In the genomic region with DNA sequence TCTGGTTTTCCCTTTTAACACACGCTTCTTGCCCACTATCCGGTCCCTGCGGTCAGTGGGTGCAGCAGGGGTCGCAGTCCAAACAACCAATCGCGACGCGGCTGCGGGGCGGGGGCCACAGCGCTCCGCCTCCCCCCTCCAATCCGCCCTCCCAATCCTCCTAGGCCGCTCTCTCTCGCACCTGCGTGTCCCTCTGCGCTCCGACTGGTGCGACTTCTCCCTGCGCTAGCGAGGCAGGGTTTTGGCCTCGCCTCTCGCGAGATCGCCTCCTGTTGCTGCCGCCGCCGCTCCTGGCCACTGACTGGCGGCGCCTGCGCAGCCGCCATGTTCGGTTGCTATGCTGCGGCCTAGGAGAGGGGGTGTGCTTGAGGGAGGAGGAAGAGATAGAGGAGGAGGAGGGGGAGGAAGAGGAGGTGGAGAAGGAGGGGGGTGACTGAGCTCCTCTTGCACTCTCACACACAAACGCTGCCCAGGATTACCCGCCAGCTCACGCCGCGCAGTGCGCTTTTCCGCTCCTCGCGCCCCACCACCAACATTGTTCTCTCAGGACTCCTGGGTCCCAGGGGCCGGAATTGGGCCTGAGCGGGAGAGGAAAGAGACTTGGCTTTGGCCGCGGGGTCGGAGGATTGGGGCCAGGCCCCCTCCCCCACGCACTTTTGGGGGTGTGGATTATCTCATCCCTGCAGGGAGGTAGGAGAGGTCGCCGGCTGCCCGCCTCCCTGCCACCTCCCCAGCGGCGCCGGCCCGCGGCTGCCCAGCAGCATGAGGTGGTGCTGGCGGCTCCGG, we compare ENCODE assay signal across 1 cellular context.
TF ChIP-seq lines count a peak whose summit lies in the region.

A gene with protein sequence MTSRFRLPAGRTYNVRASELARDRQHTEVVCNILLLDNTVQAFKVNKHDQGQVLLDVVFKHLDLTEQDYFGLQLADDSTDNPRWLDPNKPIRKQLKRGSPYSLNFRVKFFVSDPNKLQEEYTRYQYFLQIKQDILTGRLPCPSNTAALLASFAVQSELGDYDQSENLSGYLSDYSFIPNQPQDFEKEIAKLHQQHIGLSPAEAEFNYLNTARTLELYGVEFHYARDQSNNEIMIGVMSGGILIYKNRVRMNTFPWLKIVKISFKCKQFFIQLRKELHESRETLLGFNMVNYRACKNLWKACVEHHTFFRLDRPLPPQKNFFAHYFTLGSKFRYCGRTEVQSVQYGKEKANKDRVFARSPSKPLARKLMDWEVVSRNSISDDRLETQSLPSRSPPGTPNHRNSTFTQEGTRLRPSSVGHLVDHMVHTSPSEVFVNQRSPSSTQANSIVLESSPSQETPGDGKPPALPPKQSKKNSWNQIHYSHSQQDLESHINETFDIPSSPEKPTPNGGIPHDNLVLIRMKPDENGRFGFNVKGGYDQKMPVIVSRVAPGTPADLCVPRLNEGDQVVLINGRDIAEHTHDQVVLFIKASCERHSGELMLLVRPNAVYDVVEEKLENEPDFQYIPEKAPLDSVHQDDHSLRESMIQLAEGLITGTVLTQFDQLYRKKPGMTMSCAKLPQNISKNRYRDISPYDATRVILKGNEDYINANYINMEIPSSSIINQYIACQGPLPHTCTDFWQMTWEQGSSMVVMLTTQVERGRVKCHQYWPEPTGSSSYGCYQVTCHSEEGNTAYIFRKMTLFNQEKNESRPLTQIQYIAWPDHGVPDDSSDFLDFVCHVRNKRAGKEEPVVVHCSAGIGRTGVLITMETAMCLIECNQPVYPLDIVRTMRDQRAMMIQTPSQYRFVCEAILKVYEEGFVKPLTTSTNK (plus strand): TSS at position 472 of the 786 bp plus-strand sequence. CDS start 49,932 bp downstream, outside the sequence.

TF ChIP-seq in HepG2, 621 proteins besides CTCF, POLR2A, EP300 and RAD21 (continued from another document and continues in another):
- TF ChIP-seq, protein P1, sequence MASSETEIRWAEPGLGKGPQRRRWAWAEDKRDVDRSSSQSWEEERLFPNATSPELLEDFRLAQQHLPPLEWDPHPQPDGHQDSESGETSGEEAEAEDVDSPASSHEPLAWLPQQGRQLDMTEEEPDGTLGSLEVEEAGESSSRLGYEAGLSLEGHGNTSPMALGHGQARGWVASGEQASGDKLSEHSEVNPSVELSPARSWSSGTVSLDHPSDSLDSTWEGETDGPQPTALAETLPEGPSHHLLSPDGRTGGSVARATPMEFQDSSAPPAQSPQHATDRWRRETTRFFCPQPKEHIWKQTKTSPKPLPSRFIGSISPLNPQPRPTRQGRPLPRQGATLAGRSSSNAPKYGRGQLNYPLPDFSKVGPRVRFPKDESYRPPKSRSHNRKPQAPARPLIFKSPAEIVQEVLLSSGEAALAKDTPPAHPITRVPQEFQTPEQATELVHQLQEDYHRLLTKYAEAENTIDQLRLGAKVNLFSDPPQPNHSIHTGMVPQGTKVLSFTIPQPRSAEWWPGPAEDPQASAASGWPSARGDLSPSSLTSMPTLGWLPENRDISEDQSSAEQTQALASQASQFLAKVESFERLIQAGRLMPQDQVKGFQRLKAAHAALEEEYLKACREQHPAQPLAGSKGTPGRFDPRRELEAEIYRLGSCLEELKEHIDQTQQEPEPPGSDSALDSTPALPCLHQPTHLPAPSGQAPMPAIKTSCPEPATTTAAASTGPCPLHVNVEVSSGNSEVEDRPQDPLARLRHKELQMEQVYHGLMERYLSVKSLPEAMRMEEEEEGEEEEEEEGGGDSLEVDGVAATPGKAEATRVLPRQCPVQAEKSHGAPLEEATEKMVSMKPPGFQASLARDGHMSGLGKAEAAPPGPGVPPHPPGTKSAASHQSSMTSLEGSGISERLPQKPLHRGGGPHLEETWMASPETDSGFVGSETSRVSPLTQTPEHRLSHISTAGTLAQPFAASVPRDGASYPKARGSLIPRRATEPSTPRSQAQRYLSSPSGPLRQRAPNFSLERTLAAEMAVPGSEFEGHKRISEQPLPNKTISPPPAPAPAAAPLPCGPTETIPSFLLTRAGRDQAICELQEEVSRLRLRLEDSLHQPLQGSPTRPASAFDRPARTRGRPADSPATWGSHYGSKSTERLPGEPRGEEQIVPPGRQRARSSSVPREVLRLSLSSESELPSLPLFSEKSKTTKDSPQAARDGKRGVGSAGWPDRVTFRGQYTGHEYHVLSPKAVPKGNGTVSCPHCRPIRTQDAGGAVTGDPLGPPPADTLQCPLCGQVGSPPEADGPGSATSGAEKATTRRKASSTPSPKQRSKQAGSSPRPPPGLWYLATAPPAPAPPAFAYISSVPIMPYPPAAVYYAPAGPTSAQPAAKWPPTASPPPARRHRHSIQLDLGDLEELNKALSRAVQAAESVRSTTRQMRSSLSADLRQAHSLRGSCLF (CRISPR knock-in tag; IDR thresholded peaks at IDR 0.05; ENCODE audit: borderline replicate concordance) = no peak
- TF ChIP-seq, protein P2, sequence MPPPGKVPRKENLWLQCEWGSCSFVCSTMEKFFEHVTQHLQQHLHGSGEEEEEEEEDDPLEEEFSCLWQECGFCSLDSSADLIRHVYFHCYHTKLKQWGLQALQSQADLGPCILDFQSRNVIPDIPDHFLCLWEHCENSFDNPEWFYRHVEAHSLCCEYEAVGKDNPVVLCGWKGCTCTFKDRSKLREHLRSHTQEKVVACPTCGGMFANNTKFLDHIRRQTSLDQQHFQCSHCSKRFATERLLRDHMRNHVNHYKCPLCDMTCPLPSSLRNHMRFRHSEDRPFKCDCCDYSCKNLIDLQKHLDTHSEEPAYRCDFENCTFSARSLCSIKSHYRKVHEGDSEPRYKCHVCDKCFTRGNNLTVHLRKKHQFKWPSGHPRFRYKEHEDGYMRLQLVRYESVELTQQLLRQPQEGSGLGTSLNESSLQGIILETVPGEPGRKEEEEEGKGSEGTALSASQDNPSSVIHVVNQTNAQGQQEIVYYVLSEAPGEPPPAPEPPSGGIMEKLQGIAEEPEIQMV (CRISPR knock-in tag; IDR thresholded peaks at IDR 0.05; ENCODE audit: low read depth) = peak; percentile 36; the same call in 1 of the 2 replicates
- peak; percentile 88 for TF ChIP-seq ZNF670 (CRISPR knock-in tag; IDR thresholded peaks at IDR 0.05; ENCODE audit: borderline replicate concordance)
- TF ChIP-seq, protein P3, sequence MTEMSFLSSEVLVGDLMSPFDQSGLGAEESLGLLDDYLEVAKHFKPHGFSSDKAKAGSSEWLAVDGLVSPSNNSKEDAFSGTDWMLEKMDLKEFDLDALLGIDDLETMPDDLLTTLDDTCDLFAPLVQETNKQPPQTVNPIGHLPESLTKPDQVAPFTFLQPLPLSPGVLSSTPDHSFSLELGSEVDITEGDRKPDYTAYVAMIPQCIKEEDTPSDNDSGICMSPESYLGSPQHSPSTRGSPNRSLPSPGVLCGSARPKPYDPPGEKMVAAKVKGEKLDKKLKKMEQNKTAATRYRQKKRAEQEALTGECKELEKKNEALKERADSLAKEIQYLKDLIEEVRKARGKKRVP (CRISPR knock-in tag; IDR thresholded peaks at IDR 0.05) = peak in 1 of 2 experiments; percentile 74; a peak in 1 of 4 replicates
- TF ChIP-seq, protein P4, sequence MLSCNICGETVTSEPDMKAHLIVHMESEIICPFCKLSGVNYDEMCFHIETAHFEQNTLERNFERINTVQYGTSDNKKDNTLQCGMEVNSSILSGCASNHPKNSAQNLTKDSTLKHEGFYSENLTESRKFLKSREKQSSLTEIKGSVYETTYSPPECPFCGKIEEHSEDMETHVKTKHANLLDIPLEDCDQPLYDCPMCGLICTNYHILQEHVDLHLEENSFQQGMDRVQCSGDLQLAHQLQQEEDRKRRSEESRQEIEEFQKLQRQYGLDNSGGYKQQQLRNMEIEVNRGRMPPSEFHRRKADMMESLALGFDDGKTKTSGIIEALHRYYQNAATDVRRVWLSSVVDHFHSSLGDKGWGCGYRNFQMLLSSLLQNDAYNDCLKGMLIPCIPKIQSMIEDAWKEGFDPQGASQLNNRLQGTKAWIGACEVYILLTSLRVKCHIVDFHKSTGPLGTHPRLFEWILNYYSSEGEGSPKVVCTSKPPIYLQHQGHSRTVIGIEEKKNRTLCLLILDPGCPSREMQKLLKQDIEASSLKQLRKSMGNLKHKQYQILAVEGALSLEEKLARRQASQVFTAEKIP (CRISPR knock-in tag; IDR thresholded peaks at IDR 0.05; ENCODE audit: borderline replicate concordance) = no peak
- TF ChIP-seq WIZ (CRISPR knock-in tag; IDR thresholded peaks at IDR 0.05) = no peak
- TF ChIP-seq CCAR2 (optimal IDR thresholded peaks at IDR 0.05; ENCODE audit: low read depth, low read length) = peak; percentile 86
- TF ChIP-seq ZNF331 (CRISPR knock-in tag; IDR thresholded peaks at IDR 0.05) = peak; percentile 96
- peak; percentile 95 for TF ChIP-seq HDAC1 (CRISPR knock-in tag; IDR thresholded peaks at IDR 0.05)
- TF ChIP-seq, protein P5, sequence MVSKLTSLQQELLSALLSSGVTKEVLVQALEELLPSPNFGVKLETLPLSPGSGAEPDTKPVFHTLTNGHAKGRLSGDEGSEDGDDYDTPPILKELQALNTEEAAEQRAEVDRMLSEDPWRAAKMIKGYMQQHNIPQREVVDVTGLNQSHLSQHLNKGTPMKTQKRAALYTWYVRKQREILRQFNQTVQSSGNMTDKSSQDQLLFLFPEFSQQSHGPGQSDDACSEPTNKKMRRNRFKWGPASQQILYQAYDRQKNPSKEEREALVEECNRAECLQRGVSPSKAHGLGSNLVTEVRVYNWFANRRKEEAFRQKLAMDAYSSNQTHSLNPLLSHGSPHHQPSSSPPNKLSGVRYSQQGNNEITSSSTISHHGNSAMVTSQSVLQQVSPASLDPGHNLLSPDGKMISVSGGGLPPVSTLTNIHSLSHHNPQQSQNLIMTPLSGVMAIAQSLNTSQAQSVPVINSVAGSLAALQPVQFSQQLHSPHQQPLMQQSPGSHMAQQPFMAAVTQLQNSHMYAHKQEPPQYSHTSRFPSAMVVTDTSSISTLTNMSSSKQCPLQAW (CRISPR knock-in tag; IDR thresholded peaks at IDR 0.05) = peak; percentile 98
- TF ChIP-seq, protein P6, sequence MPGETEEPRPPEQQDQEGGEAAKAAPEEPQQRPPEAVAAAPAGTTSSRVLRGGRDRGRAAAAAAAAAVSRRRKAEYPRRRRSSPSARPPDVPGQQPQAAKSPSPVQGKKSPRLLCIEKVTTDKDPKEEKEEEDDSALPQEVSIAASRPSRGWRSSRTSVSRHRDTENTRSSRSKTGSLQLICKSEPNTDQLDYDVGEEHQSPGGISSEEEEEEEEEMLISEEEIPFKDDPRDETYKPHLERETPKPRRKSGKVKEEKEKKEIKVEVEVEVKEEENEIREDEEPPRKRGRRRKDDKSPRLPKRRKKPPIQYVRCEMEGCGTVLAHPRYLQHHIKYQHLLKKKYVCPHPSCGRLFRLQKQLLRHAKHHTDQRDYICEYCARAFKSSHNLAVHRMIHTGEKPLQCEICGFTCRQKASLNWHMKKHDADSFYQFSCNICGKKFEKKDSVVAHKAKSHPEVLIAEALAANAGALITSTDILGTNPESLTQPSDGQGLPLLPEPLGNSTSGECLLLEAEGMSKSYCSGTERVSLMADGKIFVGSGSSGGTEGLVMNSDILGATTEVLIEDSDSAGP (CRISPR knock-in tag; IDR thresholded peaks at IDR 0.05; ENCODE audit: borderline replicate concordance) = peak; percentile 96
- TF ChIP-seq ZNF260 (CRISPR knock-in tag; IDR thresholded peaks at IDR 0.05; ENCODE audit: borderline replicate concordance, low read depth) = no peak
- no peak for TF ChIP-seq RBM22 (optimal IDR thresholded peaks at IDR 0.05; ENCODE audit: low read length)
- no peak for TF ChIP-seq TCF12 (IDR thresholded peaks at IDR 0.05)
- TF ChIP-seq TCF12 (CRISPR knock-in tag; IDR thresholded peaks at IDR 0.05) = peak; percentile 25; the same call in 1 of the 2 replicates
- TF ChIP-seq, protein P7, sequence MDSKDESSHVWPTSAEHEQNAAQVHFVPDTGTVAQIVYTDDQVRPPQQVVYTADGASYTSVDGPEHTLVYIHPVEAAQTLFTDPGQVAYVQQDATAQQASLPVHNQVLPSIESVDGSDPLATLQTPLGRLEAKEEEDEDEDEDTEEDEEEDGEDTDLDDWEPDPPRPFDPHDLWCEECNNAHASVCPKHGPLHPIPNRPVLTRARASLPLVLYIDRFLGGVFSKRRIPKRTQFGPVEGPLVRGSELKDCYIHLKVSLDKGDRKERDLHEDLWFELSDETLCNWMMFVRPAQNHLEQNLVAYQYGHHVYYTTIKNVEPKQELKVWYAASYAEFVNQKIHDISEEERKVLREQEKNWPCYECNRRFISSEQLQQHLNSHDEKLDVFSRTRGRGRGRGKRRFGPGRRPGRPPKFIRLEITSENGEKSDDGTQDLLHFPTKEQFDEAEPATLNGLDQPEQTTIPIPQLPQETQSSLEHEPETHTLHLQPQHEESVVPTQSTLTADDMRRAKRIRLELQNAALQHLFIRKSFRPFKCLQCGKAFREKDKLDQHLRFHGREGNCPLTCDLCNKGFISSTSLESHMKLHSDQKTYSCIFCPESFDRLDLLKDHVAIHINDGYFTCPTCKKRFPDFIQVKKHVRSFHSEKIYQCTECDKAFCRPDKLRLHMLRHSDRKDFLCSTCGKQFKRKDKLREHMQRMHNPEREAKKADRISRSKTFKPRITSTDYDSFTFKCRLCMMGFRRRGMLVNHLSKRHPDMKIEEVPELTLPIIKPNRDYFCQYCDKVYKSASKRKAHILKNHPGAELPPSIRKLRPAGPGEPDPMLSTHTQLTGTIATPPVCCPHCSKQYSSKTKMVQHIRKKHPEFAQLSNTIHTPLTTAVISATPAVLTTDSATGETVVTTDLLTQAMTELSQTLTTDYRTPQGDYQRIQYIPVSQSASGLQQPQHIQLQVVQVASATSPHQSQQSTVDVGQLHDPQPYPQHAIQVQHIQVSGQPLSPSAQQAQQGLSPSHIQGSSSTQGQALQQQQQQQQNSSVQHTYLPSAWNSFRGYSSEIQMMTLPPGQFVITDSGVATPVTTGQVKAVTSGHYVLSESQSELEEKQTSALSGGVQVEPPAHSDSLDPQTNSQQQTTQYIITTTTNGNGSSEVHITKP (CRISPR knock-in tag; IDR thresholded peaks at IDR 0.05; ENCODE audit: low read depth) = peak; percentile 88
- no peak; the same call in 1 of the 2 replicates for TF ChIP-seq SIX1 (CRISPR knock-in tag; IDR thresholded peaks at IDR 0.05; ENCODE audit: borderline replicate concordance)
- TF ChIP-seq SUZ12 (IDR thresholded peaks at IDR 0.05; ENCODE audit: low read depth, low read length) = no peak
- peak; percentile 79 for TF ChIP-seq ZNF264 (CRISPR knock-in tag; IDR thresholded peaks at IDR 0.05)
- TF ChIP-seq, protein P8, sequence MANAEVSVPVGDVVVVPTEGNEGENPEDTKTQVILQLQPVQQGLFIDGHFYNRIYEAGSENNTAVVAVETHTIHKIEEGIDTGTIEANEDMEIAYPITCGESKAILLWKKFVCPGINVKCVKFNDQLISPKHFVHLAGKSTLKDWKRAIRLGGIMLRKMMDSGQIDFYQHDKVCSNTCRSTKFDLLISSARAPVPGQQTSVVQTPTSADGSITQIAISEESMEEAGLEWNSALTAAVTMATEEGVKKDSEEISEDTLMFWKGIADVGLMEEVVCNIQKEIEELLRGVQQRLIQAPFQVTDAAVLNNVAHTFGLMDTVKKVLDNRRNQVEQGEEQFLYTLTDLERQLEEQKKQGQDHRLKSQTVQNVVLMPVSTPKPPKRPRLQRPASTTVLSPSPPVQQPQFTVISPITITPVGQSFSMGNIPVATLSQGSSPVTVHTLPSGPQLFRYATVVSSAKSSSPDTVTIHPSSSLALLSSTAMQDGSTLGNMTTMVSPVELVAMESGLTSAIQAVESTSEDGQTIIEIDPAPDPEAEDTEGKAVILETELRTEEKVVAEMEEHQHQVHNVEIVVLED (CRISPR knock-in tag; IDR thresholded peaks at IDR 0.05; ENCODE audit: borderline replicate concordance) = peak; percentile 88
- TF ChIP-seq ZZZ3 (CRISPR knock-in tag; IDR thresholded peaks at IDR 0.05; ENCODE audit: borderline replicate concordance) = peak; percentile 19; the same call in 1 of the 2 replicates
- TF ChIP-seq, protein P9, sequence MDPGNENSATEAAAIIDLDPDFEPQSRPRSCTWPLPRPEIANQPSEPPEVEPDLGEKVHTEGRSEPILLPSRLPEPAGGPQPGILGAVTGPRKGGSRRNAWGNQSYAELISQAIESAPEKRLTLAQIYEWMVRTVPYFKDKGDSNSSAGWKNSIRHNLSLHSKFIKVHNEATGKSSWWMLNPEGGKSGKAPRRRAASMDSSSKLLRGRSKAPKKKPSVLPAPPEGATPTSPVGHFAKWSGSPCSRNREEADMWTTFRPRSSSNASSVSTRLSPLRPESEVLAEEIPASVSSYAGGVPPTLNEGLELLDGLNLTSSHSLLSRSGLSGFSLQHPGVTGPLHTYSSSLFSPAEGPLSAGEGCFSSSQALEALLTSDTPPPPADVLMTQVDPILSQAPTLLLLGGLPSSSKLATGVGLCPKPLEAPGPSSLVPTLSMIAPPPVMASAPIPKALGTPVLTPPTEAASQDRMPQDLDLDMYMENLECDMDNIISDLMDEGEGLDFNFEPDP (CRISPR knock-in tag; conservative IDR thresholded peaks at IDR 0.05) = 0 out of 2 replicates have a peak, but pooled peaks have one; percentile 93
- peak; percentile 61 for TF ChIP-seq HMG20B (CRISPR knock-in tag; conservative IDR thresholded peaks at IDR 0.05)
